In the genomic region with DNA sequence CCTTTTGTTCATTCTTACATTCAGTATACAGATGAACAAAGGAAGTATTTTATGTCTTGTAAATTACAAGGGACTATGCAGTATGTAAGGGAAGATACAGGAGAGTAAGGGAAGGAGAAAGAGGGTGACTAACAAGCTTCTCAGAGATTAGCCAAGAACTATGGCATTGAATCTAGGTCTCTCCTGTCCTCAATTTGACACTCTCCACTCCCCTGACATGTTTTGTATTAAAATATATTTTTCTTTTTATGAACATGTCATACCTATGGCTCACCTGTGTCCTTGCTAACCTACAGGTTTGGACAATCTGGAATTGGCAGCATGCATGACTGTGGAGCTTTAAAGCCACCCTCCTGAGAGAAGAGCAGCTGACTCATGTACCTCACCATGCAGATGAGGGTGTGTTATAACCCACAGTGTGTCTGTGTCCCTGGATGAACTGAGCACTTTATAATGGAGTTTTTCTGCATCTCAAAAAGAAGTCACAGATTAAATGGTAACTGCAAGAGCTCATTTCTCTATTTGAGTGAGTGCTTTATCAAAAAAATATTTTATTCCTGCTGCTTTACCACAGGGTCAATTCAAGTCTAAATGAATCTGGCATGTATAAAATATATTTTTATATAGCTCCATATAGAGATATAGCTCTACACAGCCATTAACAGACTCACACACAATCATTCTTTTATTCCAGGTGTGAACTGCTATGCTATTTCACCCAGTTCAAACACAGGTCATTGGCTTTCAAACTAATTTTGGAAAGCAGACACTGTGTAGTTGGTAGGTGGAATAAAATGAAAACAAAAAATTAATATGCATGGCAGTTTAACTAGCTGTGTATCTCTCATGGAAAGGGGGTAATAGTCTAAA, we compare ENCODE assay signal across 12 cellular contexts.
DNase-seq lines count a peak whose midpoint lies in the region; ATAC-seq, FAIRE-seq and TF ChIP-seq lines count a peak whose summit lies in the region.
"Had no signal": no experiment of that assay in that cellular context is flagged by ENCODE, and none has a peak within 500 bp of the region (broad histone marks: within the 10 kb centered on the region; RNA-seq: fewer than 3 reads in every experiment).

No MANE protein-coding gene starts in this region.

- peak overlapping the region in 1 of 2 experiments; percentile 78 for H3K18ac ChIP-seq in mesenchymal stem cell (ENCODE audit: low read depth in 1 of 2, low read length in 2 of 2)

- H3K4me2 ChIP-seq in mesenchymal stem cell (ENCODE audit: low read length, poor library complexity, severe bottlenecking), result no peak overlapping the region
- H3K4me2 ChIP-seq: BLaER1 had no signal

- peaks cover 45% of the 10 kb centered on the region for H3K36me3 Mint-ChIP-seq in CD4-positive, alpha-beta T cell (ENCODE audit: low read depth)
- peaks cover 44% of the 10 kb centered on the region for H3K36me3 Mint-ChIP-seq in activated naive CD8-positive, alpha-beta T cell treated with anti-CD3 and anti-CD28 coated beads for 36 hours
- peaks cover 38% of the 10 kb centered on the region for H3K36me3 Mint-ChIP-seq in activated CD4-positive, alpha-beta memory T cell treated with anti-CD3 and anti-CD28 coated beads, Interleukin-2, amount 10 ng/mL, durations not matched to agents 7 days and 5 days (ENCODE audit: low read depth)

- H3K14ac ChIP-seq in mesenchymal stem cell (ENCODE audit: low read length in 2 of 2), result no peak overlapping the region

- no peak overlapping the region for H2BK15ac ChIP-seq in mesenchymal stem cell (ENCODE audit: low read depth, poor library complexity, severe bottlenecking)

- no peak overlapping the region for H3K4me3 ChIP-seq in mesenchymal stem cell (ENCODE audit: insufficient read depth in 1 of 2, low read depth in 1 of 2, low read length in 2 of 2)
- H3K4me3 ChIP-seq: BLaER1 had no signal

- intact Hi-C loops in CD4-positive, alpha-beta T cell (cut with DNase I, micrococcal nuclease), result loop anchor here (5.0 kb wide), 2 partner anchors 37 to 52 kb away; no protein-coding TSS in a partner anchor

- no peak for FAIRE-seq in HTR-8/SVneo (lab: Jason Lieb, UNC)

- peaks cover 3 to 9% of the 10 kb centered on the region in 2 experiments for H3K36me3 ChIP-seq in mesenchymal stem cell (ENCODE audit: control insufficient read depth in 1 of 2, insufficient read depth in 2 of 2, low read depth in 1 of 2, low read length in 2 of 2)
- H3K36me3 ChIP-seq: BLaER1 had no signal

- H3K9me3 ChIP-seq in CD4-positive, alpha-beta T cell (ENCODE audit: control insufficient read depth, low read length), result no peaks in the 10 kb centered on the region
- no peaks in the 10 kb centered on the region for H3K9me3 ChIP-seq in mesenchymal stem cell (ENCODE audit: control insufficient read depth, low read length)
- H3K9me3 ChIP-seq: BLaER1 had no signal

- H3K23ac ChIP-seq in mesenchymal stem cell (ENCODE audit: low read length in 2 of 2), result no peak overlapping the region

- H3K27ac ChIP-seq in CD4-positive, alpha-beta T cell (ENCODE audit: low read depth, low read length), result no peak overlapping the region
- H3K27ac ChIP-seq in mesenchymal stem cell (ENCODE audit: low read length, poor library complexity, severe bottlenecking), result no peak overlapping the region
- H3K27ac ChIP-seq: BLaER1 had no signal

- POLR2A ChIA-PET in CD4-positive, alpha-beta T cell (lab: Charles Lee), result interaction anchor here (1.1 to 3.2 kb wide), 5 partner anchors 10 to 21 kb away, joined by 3 to 13 read pairs (median 4); no protein-coding TSS in a partner anchor
- POLR2A ChIA-PET in activated CD4-positive, alpha-beta memory T cell treated with anti-CD3 and anti-CD28 coated beads, Interleukin-2, amount 10 ng/mL, durations not matched to agents 7 days and 5 days (lab: Charles Lee), result interaction anchor here (0.8 to 1.3 kb wide), 4 partner anchors 10 to 62 kb away, joined by 3 to 5 read pairs (median 3); no protein-coding TSS in a partner anchor

- no peak overlapping the region for H3K4ac ChIP-seq in mesenchymal stem cell (ENCODE audit: low read depth in 1 of 2, low read length in 2 of 2)

- H3K79me1 ChIP-seq in mesenchymal stem cell (replicated peaks; ENCODE audit: low read length, poor library complexity, severe bottlenecking), result peaks cover 19% of the 10 kb centered on the region

- H3K9ac ChIP-seq in mesenchymal stem cell (ENCODE audit: low read length), result peak overlapping the region; percentile 7
- H3K9ac ChIP-seq: BLaER1 had no signal

- ATAC-seq in CD4-positive, alpha-beta T cell (ENCODE audit: poor library complexity), result peak; percentile 70
- peak; percentile 47 for ATAC-seq in HG02759 (IDR thresholded peaks at IDR 0.05; ENCODE audit: unreplicated experiment)
- no peak for ATAC-seq in HG03175 (IDR thresholded peaks at IDR 0.05; ENCODE audit: unreplicated experiment)

- H4K91ac ChIP-seq in mesenchymal stem cell (ENCODE audit: low read length), result no peak overlapping the region

- CTCF ChIA-PET in CD4-positive, alpha-beta T cell (lab: Charles Lee), result interaction anchor here (1.4 to 2.9 kb wide), 2 partner anchors 27 to 64 kb away, joined by 3 to 15 read pairs; a partner anchor contains a TSS
- CTCF ChIA-PET in activated CD4-positive, alpha-beta memory T cell treated with anti-CD3 and anti-CD28 coated beads, Interleukin-2, amount 10 ng/mL, durations not matched to agents 7 days and 5 days (lab: Charles Lee), result interaction anchor here (0.5 to 2.6 kb wide), 4 partner anchors 10 to 81 kb away, joined by 3 to 16 read pairs (median 3); a partner anchor contains a TSS

- H3K27me3 Mint-ChIP-seq in CD4-positive, alpha-beta T cell, result no peaks in the 10 kb centered on the region
- H3K27me3 Mint-ChIP-seq in activated naive CD8-positive, alpha-beta T cell treated with anti-CD3 and anti-CD28 coated beads for 36 hours, result no peaks in the 10 kb centered on the region
- no peaks in the 10 kb centered on the region for H3K27me3 Mint-ChIP-seq in activated CD4-positive, alpha-beta memory T cell treated with anti-CD3 and anti-CD28 coated beads, Interleukin-2, amount 10 ng/mL, durations not matched to agents 7 days and 5 days

- no peak overlapping the region for H2BK12ac ChIP-seq in mesenchymal stem cell (ENCODE audit: low read length in 2 of 2)

- no peak for TF ChIP-seq CTCF in CD4-positive, alpha-beta T cell (IDR thresholded peaks at IDR 0.05)

- H3K9me3 Mint-ChIP-seq in CD4-positive, alpha-beta T cell, result no peaks in the 10 kb centered on the region
- peaks cover under 1% of the 10 kb centered on the region for H3K9me3 Mint-ChIP-seq in activated naive CD8-positive, alpha-beta T cell treated with anti-CD3 and anti-CD28 coated beads for 36 hours
- H3K9me3 Mint-ChIP-seq in activated CD4-positive, alpha-beta memory T cell treated with anti-CD3 and anti-CD28 coated beads, Interleukin-2, amount 10 ng/mL, durations not matched to agents 7 days and 5 days, result no peaks in the 10 kb centered on the region

- H3K4me3 Mint-ChIP-seq in CD4-positive, alpha-beta T cell, result peak overlapping the region; percentile 9
- H3K4me3 Mint-ChIP-seq in activated naive CD8-positive, alpha-beta T cell treated with anti-CD3 and anti-CD28 coated beads for 36 hours, result no peak overlapping the region
- no peak overlapping the region for H3K4me3 Mint-ChIP-seq in activated CD4-positive, alpha-beta memory T cell treated with anti-CD3 and anti-CD28 coated beads, Interleukin-2, amount 10 ng/mL, durations not matched to agents 7 days and 5 days

- H3K4me1 ChIP-seq in mesenchymal stem cell (ENCODE audit: control insufficient read depth, insufficient read depth, low read depth, low read length), result peaks cover 2% of the 10 kb centered on the region
- H3K4me1 ChIP-seq: BLaER1 had no signal

- no peak overlapping the region for H2BK120ac ChIP-seq in mesenchymal stem cell (ENCODE audit: low read depth, low read length)

- no peaks in the 10 kb centered on the region for H3K27me3 ChIP-seq in CD4-positive, alpha-beta T cell (ENCODE audit: control insufficient read depth, insufficient read depth, low read length)
- H3K27me3 ChIP-seq in mesenchymal stem cell (ENCODE audit: control insufficient read depth in 1 of 2, insufficient read depth in 1 of 2, low read length in 2 of 2), result no peaks in the 10 kb centered on the region
- H3K27me3 ChIP-seq: BLaER1 had no signal

- no peak overlapping the region for H2AFZ ChIP-seq in mesenchymal stem cell (ENCODE audit: low read depth, low read length)

- DNase-seq in CD4-positive, alpha-beta T cell, result no peak
- no peak for DNase-seq in activated naive CD8-positive, alpha-beta T cell treated with anti-CD3 and anti-CD28 coated beads for 36 hours
- DNase-seq in mesenchymal stem cell, result peak; percentile 74
- DNase-seq in HTR-8/SVneo (ENCODE audit: insufficient read length, low spot score), result no peak
- no peak for DNase-seq in activated CD4-positive, alpha-beta memory T cell treated with anti-CD3 and anti-CD28 coated beads, Interleukin-2, amount 10 ng/mL, durations not matched to agents 7 days and 5 days
- no peak for DNase-seq in amniotic stem cell (lab: John Stamatoyannopoulos, UW)
- DNase-seq: activated effector memory CD4-positive, alpha-beta T cell treated with Interleukin-2 at 50 U/mL for 16 hours; NCI-H187; T-helper 2 cell had no signal

- no peak overlapping the region for H2AK5ac ChIP-seq in mesenchymal stem cell (ENCODE audit: low read length, severe bottlenecking)

- peak overlapping the region; percentile 48 for H3K27ac Mint-ChIP-seq in CD4-positive, alpha-beta T cell
- peak overlapping the region; percentile 68 for H3K27ac Mint-ChIP-seq in activated naive CD8-positive, alpha-beta T cell treated with anti-CD3 and anti-CD28 coated beads for 36 hours
- H3K27ac Mint-ChIP-seq in activated CD4-positive, alpha-beta memory T cell treated with anti-CD3 and anti-CD28 coated beads, Interleukin-2, amount 10 ng/mL, durations not matched to agents 7 days and 5 days, result no peak overlapping the region

- no peak overlapping the region for H4K8ac ChIP-seq in mesenchymal stem cell (ENCODE audit: low read length)

- peaks cover 79% of the 10 kb centered on the region for H3K4me1 Mint-ChIP-seq in CD4-positive, alpha-beta T cell (ENCODE audit: low read depth)
- H3K4me1 Mint-ChIP-seq in activated naive CD8-positive, alpha-beta T cell treated with anti-CD3 and anti-CD28 coated beads for 36 hours, result peaks cover 70% of the 10 kb centered on the region
- H3K4me1 Mint-ChIP-seq in activated CD4-positive, alpha-beta memory T cell treated with anti-CD3 and anti-CD28 coated beads, Interleukin-2, amount 10 ng/mL, durations not matched to agents 7 days and 5 days, result peaks cover 38% of the 10 kb centered on the region

- H2BK5ac ChIP-seq in mesenchymal stem cell (ENCODE audit: low read depth, low read length, poor library complexity, severe bottlenecking), result no peak overlapping the region
